Comparison of ENCODE assay signal across 17 cellular contexts in genomic region chr2:236672606-236673005, GRCh38.
DNase-seq lines count a peak whose midpoint lies in the region; ATAC-seq and TF ChIP-seq lines count a peak whose summit lies in the region.
"Had no signal": no experiment of that assay in that cellular context is flagged by ENCODE, and none has a peak within 500 bp of the region (broad histone marks: within the 10 kb centered on the region; RNA-seq: fewer than 3 reads in every experiment).

No MANE protein-coding gene starts in this region.

- no peaks in the 10 kb centered on the region for H3K27me3 ChIP-seq in GM23338 (ENCODE audit: insufficient read depth)
- no peaks in the 10 kb centered on the region for H3K27me3 ChIP-seq in neural progenitor cell

- H2AFZ ChIP-seq in GM23338 (no peak overlapping the region), neural progenitor cell (replicated peaks) (no peak overlapping the region)

- H3K27me3 Mint-ChIP-seq in GM23338 (ENCODE audit: insufficient read depth, low read depth, poor library complexity) (no peaks in the 10 kb centered on the region), brain (peaks cover 11% of the 10 kb centered on the region), neural progenitor cell (ENCODE audit: insufficient read depth, low read depth) (peaks cover 17% of the 10 kb centered on the region)

- TF ChIP-seq CTCF in GM23338 (conservative IDR thresholded peaks at IDR 0.05; ENCODE audit: low read depth in 2 of 2) = no peak
- TF ChIP-seq CTCF in brain (conservative IDR thresholded peaks at IDR 0.05) = no peak
- no peak for TF ChIP-seq CTCF in neural progenitor cell (IDR thresholded peaks at IDR 0.05)

- H3F3A ChIP-seq in GM23338 (replicated peaks; ENCODE audit: low read depth) (no peaks in the 10 kb centered on the region), neural progenitor cell (ENCODE audit: low read depth) (no peaks in the 10 kb centered on the region)

- H3K79me2 ChIP-seq in GM23338 (replicated peaks; ENCODE audit: insufficient read depth) (no peaks in the 10 kb centered on the region), neural progenitor cell (ENCODE audit: low read depth) (no peaks in the 10 kb centered on the region)

- H3K4me1 Mint-ChIP-seq in GM23338 = peaks cover 10% of the 10 kb centered on the region
- peaks cover 40% of the 10 kb centered on the region for H3K4me1 Mint-ChIP-seq in brain
- peaks cover 34% of the 10 kb centered on the region for H3K4me1 Mint-ChIP-seq in neural progenitor cell
- H3K4me1 Mint-ChIP-seq: CD4-positive, CD25-positive, alpha-beta regulatory T cell; CD8-positive, alpha-beta memory T cell had no signal

- no peak overlapping the region for H3K4me3 Mint-ChIP-seq in GM23338
- H3K4me3 Mint-ChIP-seq in brain = no peak overlapping the region
- peak overlapping the region; percentile 16 for H3K4me3 Mint-ChIP-seq in neural progenitor cell
- H3K4me3 Mint-ChIP-seq: CD4-positive, CD25-positive, alpha-beta regulatory T cell had no signal

- H3K27ac ChIP-seq in GM23338 (ENCODE audit: low read depth) = no peak overlapping the region
- H3K27ac ChIP-seq in neural progenitor cell = no peak overlapping the region

- H3K9me2 ChIP-seq in GM23338 (ENCODE audit: insufficient read depth) = 0 out of 2 replicates have a peak, but pooled peaks cover 3% of the 10 kb centered on the region

- H3K4me2 ChIP-seq in GM23338 = no peak overlapping the region
- H3K4me2 ChIP-seq in neural progenitor cell = no peak overlapping the region

- ATAC-seq in GM23338 = no peak
- ATAC-seq: HCT116 had no signal

- no peaks in the 10 kb centered on the region for H3K9me3 ChIP-seq in neural progenitor cell (ENCODE audit: low read depth)
- H3K9me3 ChIP-seq: BE2C had no signal

- H3K27ac Mint-ChIP-seq in GM23338 (peak overlapping the region; percentile 15; the same call in 1 of the 2 replicates), brain (peak overlapping the region in 3 of 5 experiments; percentile 35 to 90 (median 58)), neural progenitor cell (peak overlapping the region; percentile 87)
- H3K27ac Mint-ChIP-seq: CD4-positive, CD25-positive, alpha-beta regulatory T cell had no signal

- no peak overlapping the region for H3K9ac ChIP-seq in neural progenitor cell

- H3K4me3 ChIP-seq in GM23338 (no peak overlapping the region), neural progenitor cell (no peak overlapping the region)

- intact Hi-C loops in posterior vena cava (cut with DNase I) = loop anchor here in 1 of 2 donors (2.0 kb wide), 1 partner anchor 68 kb away; no protein-coding TSS in a partner anchor

- no peaks in the 10 kb centered on the region for H4K20me1 ChIP-seq in GM23338 (replicated peaks; ENCODE audit: insufficient read depth)
- H4K20me1 ChIP-seq in neural progenitor cell (ENCODE audit: low read depth) = no peaks in the 10 kb centered on the region

- H3K36me3 Mint-ChIP-seq in GM23338 (ENCODE audit: low read depth) (peaks cover 18% of the 10 kb centered on the region), brain (no peaks in the 10 kb centered on the region), neural progenitor cell (peaks cover 4% of the 10 kb centered on the region)
- H3K36me3 Mint-ChIP-seq: CD4-positive, CD25-positive, alpha-beta regulatory T cell; CD8-positive, alpha-beta memory T cell had no signal

- H3K36me3 ChIP-seq in GM23338 (ENCODE audit: insufficient read depth) (no peaks in the 10 kb centered on the region), neural progenitor cell (no peaks in the 10 kb centered on the region)
- H3K36me3 ChIP-seq: BE2C had no signal

- peaks cover 25% of the 10 kb centered on the region for H3K9me3 Mint-ChIP-seq in GM23338
- H3K9me3 Mint-ChIP-seq in brain = peaks cover 3 to 26% (median 6%) of the 10 kb centered on the region in 5 experiments
- H3K9me3 Mint-ChIP-seq in neural progenitor cell = peaks cover 22% of the 10 kb centered on the region
- H3K9me3 Mint-ChIP-seq: CD8-positive, alpha-beta memory T cell had no signal

- H3K4me1 ChIP-seq in GM23338 (ENCODE audit: insufficient read depth) = no peaks in the 10 kb centered on the region
- H3K4me1 ChIP-seq in neural progenitor cell = no peaks in the 10 kb centered on the region
- H3K4me1 ChIP-seq: BE2C had no signal

- DNase-seq in GM23338 (ENCODE audit: low spot score) (no peak), neural progenitor cell (ENCODE audit: low spot score) (no peak), posterior vena cava (ENCODE audit: low spot score) (peak; percentile 23), NCI-H345 treated with DMSO at 0.1 percent for 48 hours (lab: John Stamatoyannopoulos, UW; ENCODE audit: unreplicated experiment) (no peak), NCI-H1092 treated with DMSO at 0.1 percent for 48 hours (lab: John Stamatoyannopoulos, UW) (no peak), GM19240 (ENCODE audit: insufficient read length, low spot score) (no peak)
- DNase-seq: ACHN; BE2C; C1 segment of cervical spinal cord; CD4-positive, CD25-positive, alpha-beta regulatory T cell; CD8-positive, alpha-beta memory T cell; COR-L47; GOT3; H7; IMR-90 had no signal

TF ChIP-seq in GM23338, 12 proteins besides CTCF, POLR2A, EP300 and RAD21:
- TF ChIP-seq NANOG (IDR thresholded peaks at IDR 0.05; ENCODE audit: borderline replicate concordance) (no peak), STAT1 (IDR thresholded peaks at IDR 0.05; ENCODE audit: unreplicated experiment) (no peak), EZH2phosphoT487 (IDR thresholded peaks at IDR 0.05; ENCODE audit: unreplicated experiment) (no peak), POLR2AphosphoS5 (IDR thresholded peaks at IDR 0.05; ENCODE audit: low read depth) (no peak), JUNB (IDR thresholded peaks at IDR 0.05; ENCODE audit: unreplicated experiment) (no peak), REST (IDR thresholded peaks at IDR 0.05; ENCODE audit: unreplicated experiment) (no peak)

Comparison
In these comparisons a context has a peak if more than half of its experiments do, and no peak if none do; other contexts are left out.
1. H3K27ac Mint-ChIP-seq: peak in every context shown above with its lines; median percentile 87 in neural progenitor cell; 58 in brain; 15 in GM23338.